In the genomic region with DNA sequence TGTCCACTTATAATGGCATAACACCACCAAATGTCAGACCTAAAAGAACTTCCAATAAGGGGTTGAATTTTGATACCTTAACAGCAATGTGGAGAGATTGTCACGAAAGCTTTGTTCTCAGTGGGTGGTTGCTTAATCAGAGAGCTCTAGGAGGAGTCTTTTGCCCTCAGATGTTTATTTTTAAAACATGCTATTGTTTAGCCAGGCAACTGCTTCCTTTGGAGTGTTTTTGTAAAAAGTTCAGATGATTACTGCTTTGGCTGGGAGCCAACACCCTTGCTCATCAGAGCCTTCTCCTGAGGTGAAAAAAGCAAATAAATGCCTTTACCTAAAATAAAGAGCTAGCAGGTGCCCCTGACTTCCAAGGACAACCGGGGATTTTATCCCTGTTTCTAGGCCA, we compare ENCODE assay signal across 12 cellular contexts.
DNase-seq lines count a peak whose midpoint lies in the region; ATAC-seq and TF ChIP-seq lines count a peak whose summit lies in the region.
"Had no signal": no experiment of that assay in that cellular context is flagged by ENCODE, and none has a peak within 500 bp of the region (broad histone marks: within the 10 kb centered on the region; RNA-seq: fewer than 3 reads in every experiment).

No MANE protein-coding gene starts in this region.

- H3K4me1 Mint-ChIP-seq in activated T-helper 2 cell treated with anti-CD3 and anti-CD28 coated beads, Interferon-gamma antibody, Interleukin-2, Interleukin-4, amounts not matched to agents 10 μg/mL and 5 μg/mL and 100 μg/mL, durations not matched to agents 14 hours and 24 hours and 36 hours (ENCODE audit: low read depth), result peaks cover 6% of the 10 kb centered on the region
- peaks cover 4% of the 10 kb centered on the region for H3K4me1 Mint-ChIP-seq in GM23338

- DNase-seq in DMS53 treated with DMSO at 0.1 percent for 48 hours (lab: John Stamatoyannopoulos, UW; ENCODE audit: unreplicated experiment) (peak; percentile 3), NCI-H1105 (lab: John Stamatoyannopoulos, UW) (peak; percentile 5), adrenal gland (peak in 5 of 7 donors; percentile 27 to 40 (median 35)), left kidney (ENCODE audit: low read depth, low spot score) (peak; percentile 5), GM23338 (ENCODE audit: low spot score) (no peak)
- DNase-seq in activated T-helper 2 cell treated with anti-CD3 and anti-CD28 coated beads, Interferon-gamma antibody, Interleukin-2, Interleukin-4, amounts not matched to agents 10 μg/mL and 5 μg/mL and 100 μg/mL, durations not matched to agents 14 hours and 24 hours and 36 hours (ENCODE audit: low spot score), result no peak
- DNase-seq in activated CD8-positive, alpha-beta memory T cell treated with anti-CD3 and anti-CD28 coated beads for 24 hours, result no peak
- DNase-seq: activated T-cell treated with anti-CD3 and anti-CD28 coated beads, Interleukin-2, amount 50 U/mL, for 24 hours; DMS153; hippocampal formation had no signal

- H3K9me2 ChIP-seq in GM23338 (ENCODE audit: insufficient read depth), result no peaks in the 10 kb centered on the region

- TF ChIP-seq CTCF in adrenal gland (IDR thresholded peaks at IDR 0.05) (no peak), GM23338 (conservative IDR thresholded peaks at IDR 0.05; ENCODE audit: low read depth in 2 of 2) (no peak)

- WGBS in adrenal gland, 4 donors, result 36 to 57% (median 47%) methylated on average over 2 of the region's 2 CpGs

- H3K9me3 Mint-ChIP-seq in activated T-helper 2 cell treated with anti-CD3 and anti-CD28 coated beads, Interferon-gamma antibody, Interleukin-2, Interleukin-4, amounts not matched to agents 10 μg/mL and 5 μg/mL and 100 μg/mL, durations not matched to agents 14 hours and 24 hours and 36 hours, result no peaks in the 10 kb centered on the region
- no peaks in the 10 kb centered on the region for H3K9me3 Mint-ChIP-seq in GM23338
- H3K9me3 Mint-ChIP-seq: activated T-cell treated with anti-CD3 and anti-CD28 coated beads, Interleukin-2, amount 50 U/mL, for 24 hours had no signal

- H3K4me2 ChIP-seq in GM23338, result no peak overlapping the region

- H3K4me1 ChIP-seq in adrenal gland (replicated peaks in 1 of 2) (no peaks in the 10 kb centered on the region), GM23338 (ENCODE audit: insufficient read depth) (no peaks in the 10 kb centered on the region)

- no peaks in the 10 kb centered on the region for H3K27me3 Mint-ChIP-seq in activated T-helper 2 cell treated with anti-CD3 and anti-CD28 coated beads, Interferon-gamma antibody, Interleukin-2, Interleukin-4, amounts not matched to agents 10 μg/mL and 5 μg/mL and 100 μg/mL, durations not matched to agents 14 hours and 24 hours and 36 hours (ENCODE audit: low read depth)
- no peaks in the 10 kb centered on the region for H3K27me3 Mint-ChIP-seq in GM23338 (ENCODE audit: insufficient read depth, low read depth, poor library complexity)
- H3K27me3 Mint-ChIP-seq: activated T-cell treated with anti-CD3 and anti-CD28 coated beads, Interleukin-2, amount 50 U/mL, for 24 hours had no signal

- no peak overlapping the region for H2AFZ ChIP-seq in GM23338

- H3K36me3 ChIP-seq in adrenal gland (replicated peaks in 1 of 2) (no peaks in the 10 kb centered on the region), GM23338 (ENCODE audit: insufficient read depth) (no peaks in the 10 kb centered on the region)

- H3K27ac ChIP-seq in adrenal gland (no peak overlapping the region), GM23338 (ENCODE audit: low read depth) (no peak overlapping the region)
- H3K27ac ChIP-seq: coronary artery had no signal

- H3K27me3 ChIP-seq in adrenal gland (no peaks in the 10 kb centered on the region), GM23338 (ENCODE audit: insufficient read depth) (no peaks in the 10 kb centered on the region)

- no peak for TF ChIP-seq POLR2A in adrenal gland (IDR thresholded peaks at IDR 0.05)

- H3K9me3 ChIP-seq in adrenal gland (replicated peaks in 1 of 3), result no peaks in the 10 kb centered on the region

- H3F3A ChIP-seq in GM23338 (replicated peaks; ENCODE audit: low read depth), result no peaks in the 10 kb centered on the region

- no peak for ATAC-seq in GM23338
- ATAC-seq in SK-N-SH treated with all-trans-retinoic acid at 6 μM for 48 hours, result no peak

- H3K36me3 Mint-ChIP-seq in activated T-helper 2 cell treated with anti-CD3 and anti-CD28 coated beads, Interferon-gamma antibody, Interleukin-2, Interleukin-4, amounts not matched to agents 10 μg/mL and 5 μg/mL and 100 μg/mL, durations not matched to agents 14 hours and 24 hours and 36 hours (ENCODE audit: low read depth), result no peaks in the 10 kb centered on the region
- no peaks in the 10 kb centered on the region for H3K36me3 Mint-ChIP-seq in GM23338 (ENCODE audit: low read depth)

- no peak overlapping the region for H3K27ac Mint-ChIP-seq in activated T-helper 2 cell treated with anti-CD3 and anti-CD28 coated beads, Interferon-gamma antibody, Interleukin-2, Interleukin-4, amounts not matched to agents 10 μg/mL and 5 μg/mL and 100 μg/mL, durations not matched to agents 14 hours and 24 hours and 36 hours
- no peak overlapping the region for H3K27ac Mint-ChIP-seq in GM23338
- H3K27ac Mint-ChIP-seq: activated T-cell treated with anti-CD3 and anti-CD28 coated beads, Interleukin-2, amount 50 U/mL, for 24 hours had no signal

- H4K20me1 ChIP-seq in GM23338 (replicated peaks; ENCODE audit: insufficient read depth), result no peaks in the 10 kb centered on the region; the same call in 1 of the 2 replicates

- no peak overlapping the region for H3K4me3 Mint-ChIP-seq in activated T-helper 2 cell treated with anti-CD3 and anti-CD28 coated beads, Interferon-gamma antibody, Interleukin-2, Interleukin-4, amounts not matched to agents 10 μg/mL and 5 μg/mL and 100 μg/mL, durations not matched to agents 14 hours and 24 hours and 36 hours (ENCODE audit: low read depth)
- no peak overlapping the region for H3K4me3 Mint-ChIP-seq in GM23338
- H3K4me3 Mint-ChIP-seq: activated T-cell treated with anti-CD3 and anti-CD28 coated beads, Interleukin-2, amount 50 U/mL, for 24 hours had no signal

- intact Hi-C loops in adrenal gland (cut with DNase I), result no loop called here
- intact Hi-C loops in activated T-helper 2 cell treated with anti-CD3 and anti-CD28 coated beads, Interferon-gamma antibody, Interleukin-2, Interleukin-4, amounts not matched to agents 10 μg/mL and 5 μg/mL and 100 μg/mL, durations not matched to agents 14 hours and 24 hours and 36 hours (cut with micrococcal nuclease), result no loop called here

- H3K79me2 ChIP-seq in GM23338 (replicated peaks; ENCODE audit: insufficient read depth), result no peaks in the 10 kb centered on the region

- no peak overlapping the region for H3K4me3 ChIP-seq in adrenal gland
- no peak overlapping the region for H3K4me3 ChIP-seq in GM23338
- H3K4me3 ChIP-seq: coronary artery had no signal

TF ChIP-seq in GM23338, 12 proteins besides CTCF, POLR2A, EP300 and RAD21 (continues in another document):
- TF ChIP-seq STAT1 (IDR thresholded peaks at IDR 0.05; ENCODE audit: unreplicated experiment) (no peak), EZH2 (IDR thresholded peaks at IDR 0.05; ENCODE audit: low read depth, unreplicated experiment) (no peak)

TF ChIP-seq in SK-N-SH treated with all-trans-retinoic acid at 6 μM for 48 hours, 23 proteins besides CTCF, POLR2A, EP300 and RAD21:
- TF ChIP-seq ZC3H10 (CRISPR knock-in tag; IDR thresholded peaks at IDR 0.05) (no peak), ISL1 (CRISPR knock-in tag; IDR thresholded peaks at IDR 0.05) (no peak), BACH2 (CRISPR knock-in tag; IDR thresholded peaks at IDR 0.05; ENCODE audit: borderline replicate concordance) (no peak), ARNTL (CRISPR knock-in tag; IDR thresholded peaks at IDR 0.05; ENCODE audit: borderline replicate concordance, low read depth) (no peak), GLIS3 (CRISPR knock-in tag; IDR thresholded peaks at IDR 0.05) (no peak)

Comparison
In these comparisons a context has a peak if more than half of its experiments do, and no peak if none do; other contexts are left out.
1. DNase-seq: peak in DMS53 treated with DMSO at 0.1 percent for 48 hours (single experiment), NCI-H1105 (single experiment), adrenal gland (5 of 7) and left kidney (single experiment); none in activated T-helper 2 cell treated with anti-CD3 and anti-CD28 coated beads, Interferon-gamma antibody, Interleukin-2, Interleukin-4, amounts not matched to agents 10 μg/mL and 5 μg/mL and 100 μg/mL, durations not matched to agents 14 hours and 24 hours and 36 hours (single experiment), GM23338 (single experiment) and activated CD8-positive, alpha-beta memory T cell treated with anti-CD3 and anti-CD28 coated beads for 24 hours (single experiment).